Comparison of ENCODE assay signal across 2 cellular contexts in genomic region chr18:44696892-44697291, GRCh38.
A peak's percentile ranks its signal among the peaks of the same experiment; 100 is the strongest.
TF ChIP-seq lines count a peak whose summit lies in the region.

No MANE protein-coding gene starts in this region.

TF ChIP-seq in H1, 55 proteins besides CTCF, POLR2A, EP300 and RAD21:
- no peak for TF ChIP-seq SUZ12 (IDR thresholded peaks at IDR 0.05; ENCODE audit: low read length)
- peak; percentile 13; the same call in 1 of the 2 replicates for TF ChIP-seq EGR1 (IDR thresholded peaks at IDR 0.05; ENCODE audit: borderline replicate concordance, low read depth, low read length)
- peak; percentile 76; the same call in 1 of the 2 replicates for TF ChIP-seq TEAD4 (IDR thresholded peaks at IDR 0.05; ENCODE audit: low read depth, low read length)

TF ChIP-seq in HepG2, 621 proteins besides CTCF, POLR2A, EP300 and RAD21:
- no peak for TF ChIP-seq SNAPC4 (CRISPR knock-in tag; IDR thresholded peaks at IDR 0.05)
- TF ChIP-seq FOSL2 (CRISPR knock-in tag; IDR thresholded peaks at IDR 0.05), result peak; percentile 19; the same call in 1 of the 2 replicates
- TF ChIP-seq XRCC5 (optimal IDR thresholded peaks at IDR 0.05; ENCODE audit: low read length), result peak; percentile 43
- TF ChIP-seq TRAFD1 (CRISPR knock-in tag; IDR thresholded peaks at IDR 0.05; ENCODE audit: borderline replicate concordance), result no peak
- TF ChIP-seq ZSCAN20 (CRISPR knock-in tag; IDR thresholded peaks at IDR 0.05; ENCODE audit: borderline replicate concordance), result no peak
- peak; percentile 93 for TF ChIP-seq ZNF652 (CRISPR knock-in tag; IDR thresholded peaks at IDR 0.05; ENCODE audit: borderline replicate concordance, low read depth)
- peak; percentile 89 for TF ChIP-seq TEAD3 (CRISPR knock-in tag; optimal IDR thresholded peaks at IDR 0.05; ENCODE audit: borderline replicate concordance)
- TF ChIP-seq SALL1 (CRISPR knock-in tag; IDR thresholded peaks at IDR 0.05), result no peak
- TF ChIP-seq PHF20 (CRISPR knock-in tag; IDR thresholded peaks at IDR 0.05), result no peak
- no peak for TF ChIP-seq AHDC1 (CRISPR knock-in tag; IDR thresholded peaks at IDR 0.05; ENCODE audit: borderline replicate concordance)
- TF ChIP-seq IRF2 (CRISPR knock-in tag; IDR thresholded peaks at IDR 0.05), result peak; percentile 43; the same call in 1 of the 2 replicates
- TF ChIP-seq FOXP4 (CRISPR knock-in tag; IDR thresholded peaks at IDR 0.05), result no peak
- TF ChIP-seq NFKBIZ (CRISPR knock-in tag; IDR thresholded peaks at IDR 0.05), result no peak
- peak; percentile 44; the same call in 1 of the 2 replicates for TF ChIP-seq ZMYM4 (CRISPR knock-in tag; IDR thresholded peaks at IDR 0.05)
- 0 out of 2 replicates have a peak, but pooled peaks have one; percentile 18 for TF ChIP-seq POGZ (CRISPR knock-in tag; IDR thresholded peaks at IDR 0.05)
TF ChIP-seq in HepG2: peak in this region for 7.
